Comparison of ENCODE assay signal across 10 cellular contexts in genomic region chr1:19432943-19433609, GRCh38. TPM values are rescaled to one million over a fixed set of nuclear protein-coding genes. Genes with fewer than 3 reads are reported as not detected.
A peak's percentile ranks its signal among the peaks of the same experiment; 100 is the strongest.
DNase-seq lines count a peak whose midpoint lies in the region; ATAC-seq and TF ChIP-seq lines count a peak whose summit lies in the region.
"Had no signal": no experiment of that assay in that cellular context is flagged by ENCODE, and none has a peak within 500 bp of the region (broad histone marks: within the 10 kb centered on the region; RNA-seq: fewer than 3 reads in every experiment).

No MANE protein-coding gene starts in this region.

- peaks cover 5 to 99% (median 96%) of the 10 kb centered on the region in 4 donors for H3K4me1 ChIP-seq in sigmoid colon

- DNase-seq in COLO668 (lab: John Stamatoyannopoulos, UW; ENCODE audit: unreplicated experiment) (peak; percentile 27), NCI-H2227 (lab: John Stamatoyannopoulos, UW; ENCODE audit: unreplicated experiment) (peak; percentile 76), coronary artery (ENCODE audit: low spot score) (no peak), sigmoid colon (peak; percentile 80), omental fat pad (ENCODE audit: low spot score) (no peak), occipital lobe (lab: John Stamatoyannopoulos, UW) (no peak), NCI-H446 (lab: John Stamatoyannopoulos, UW) (no peak)
- DNase-seq: Kasumi-1, OCI-M1 had no signal

- TF ChIP-seq CTCF in coronary artery (IDR thresholded peaks at IDR 0.05): no peak
- no peak for TF ChIP-seq CTCF in sigmoid colon (IDR thresholded peaks at IDR 0.05)
- TF ChIP-seq CTCF in omental fat pad (IDR thresholded peaks at IDR 0.05): no peak

- H3K27ac ChIP-seq in coronary artery (peak overlapping the region; percentile 80 to 86), sigmoid colon (peak overlapping the region; percentile 85 to 98 (median 91))

- WGBS in sigmoid colon, 2 donors: 72 to 81% methylated on average over 14 of the region's 14 CpGs

- H3K27me3 ChIP-seq in sigmoid colon: no peaks in the 10 kb centered on the region

- TF ChIP-seq POLR2A in sigmoid colon (IDR thresholded peaks at IDR 0.05): no peak

- no peaks in the 10 kb centered on the region for H3K36me3 ChIP-seq in sigmoid colon

- TF ChIP-seq EP300 in sigmoid colon (IDR thresholded peaks at IDR 0.05): peak; percentile 61 to 95 (median 84)

- H3K4me3 ChIP-seq in coronary artery: no peak overlapping the region
- H3K4me3 ChIP-seq in sigmoid colon: no peak overlapping the region

- ATAC-seq in omental fat pad (ENCODE audit: low FRiP score) (no peak), GM21529 (IDR thresholded peaks at IDR 0.05; ENCODE audit: unreplicated experiment) (no peak)

- H3K9me3 ChIP-seq in sigmoid colon: no peaks in the 10 kb centered on the region

- intact Hi-C loops in sigmoid colon (cut with DNase I): no loop called here

RNA-seq across cellular contexts. Expression of gene CAPZB, which starts 52.3 kb away (rescaled TPM):
- total RNA-seq in sigmoid colon (100 to 1,000 TPM; 128 to 214 (median 145) TPM), omental fat pad (100 to 1,000 TPM in 3 of 4 donors, 10 to 100 TPM in 1; 98.0 to 130 (median 120) TPM), occipital lobe (38.4 TPM)
- polyA plus RNA-seq in sigmoid colon: 100 to 1,000 TPM; 372 to 454 (median 393) TPM

Comparison
In these comparisons a context has a peak if more than half of its experiments do, and no peak if none do; other contexts are left out.
1. DNase-seq: peak in COLO668 (single experiment), NCI-H2227 (single experiment) and sigmoid colon (single experiment); none in coronary artery (single experiment), omental fat pad (single experiment), occipital lobe (single experiment) and NCI-H446 (0 of 2).